ENCODE assay signal across 31 cellular contexts in the genomic region with DNA sequence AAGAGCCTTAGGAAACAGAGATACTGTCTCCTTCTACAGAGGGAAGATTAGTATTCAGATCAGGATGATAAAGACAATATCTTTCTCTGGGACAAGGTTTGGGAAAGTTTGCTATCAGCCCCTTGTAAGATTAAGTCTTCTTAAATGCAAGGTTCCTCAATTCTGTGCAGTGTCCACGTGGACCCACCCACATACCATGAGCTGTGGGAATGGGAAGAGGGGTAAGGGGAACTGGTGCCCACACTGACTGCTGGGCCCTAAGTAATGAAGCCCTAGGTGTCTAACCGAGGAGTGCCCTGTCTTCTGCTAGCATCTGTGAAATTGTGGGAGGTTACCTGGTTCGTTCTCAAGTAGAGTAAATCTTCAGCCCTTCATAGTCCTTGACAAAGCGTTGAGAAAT. TPM values are rescaled to one million over a fixed set of nuclear protein-coding genes. Genes with fewer than 3 reads are reported as not detected.
DNase-seq lines count a peak whose midpoint lies in the region; ATAC-seq, FAIRE-seq and TF ChIP-seq lines count a peak whose summit lies in the region.
"Had no signal": no experiment of that assay in that cellular context is flagged by ENCODE, and none has a peak within 500 bp of the region (broad histone marks: within the 10 kb centered on the region; RNA-seq: fewer than 3 reads in every experiment).

No MANE protein-coding gene starts in this region.

- H3K23me2 ChIP-seq in H1 (ENCODE audit: low read depth, low read length): no peaks in the 10 kb centered on the region

- peak; percentile 45 to 51 for ATAC-seq in lower lobe of right lung
- ATAC-seq in sciatic nerve: no peak
- ATAC-seq in HG03378 (IDR thresholded peaks at IDR 0.05; ENCODE audit: unreplicated experiment): no peak
- ATAC-seq: CD8-positive, alpha-beta T cell; GM12878; Right ventricle myocardium inferior had no signal

- intact Hi-C loops in lower lobe of right lung (cut with DNase I) (no loop called here), sciatic nerve (cut with DNase I) (no loop called here)

- no peak overlapping the region for H3K27ac ChIP-seq in H1 (ENCODE audit: low read depth, low read length)
- no peak overlapping the region for H3K27ac ChIP-seq in lower lobe of right lung
- H3K27ac ChIP-seq: GM23248, PC-9, SJCRH30 had no signal

- no peak overlapping the region for H2BK120ac ChIP-seq in H1 (replicated peaks; ENCODE audit: low read depth, low read length)

- no peaks in the 10 kb centered on the region for H3K79me2 ChIP-seq in H1 (ENCODE audit: control insufficient read depth in 1 of 2, insufficient read depth in 2 of 2, low read length in 2 of 2)

- TF ChIP-seq EP300 in H1 (IDR thresholded peaks at IDR 0.05; ENCODE audit: borderline replicate concordance in 1 of 2, low read depth in 2 of 2, low read length in 2 of 2): no peak

- H4K5ac ChIP-seq in H1 (ENCODE audit: insufficient read length, low read depth, low read length): no peak overlapping the region

- peak overlapping the region; percentile 53; the same call in 1 of the 2 replicates for H2BK15ac ChIP-seq in H1 (ENCODE audit: low read length)

- no peak for TF ChIP-seq CTCF in H1 (IDR thresholded peaks at IDR 0.05; ENCODE audit: control extremely low read depth in 1 of 3, insufficient read depth in 1 of 3, low read depth in 1 of 3, low read length in 3 of 3)
- no peak for TF ChIP-seq CTCF in lower lobe of right lung (IDR thresholded peaks at IDR 0.05)

- no peak overlapping the region for H4K91ac ChIP-seq in H1 (replicated peaks; ENCODE audit: insufficient read length, low read length)

- no peak for FAIRE-seq in H1 (lab: Jason Lieb, UNC)
- FAIRE-seq: A204.1, GM12878 had no signal

- H3K36me3 ChIP-seq in H1 (ENCODE audit: control insufficient read depth in 2 of 4, insufficient read depth in 4 of 4, low read length in 3 of 4) (no peaks in the 10 kb centered on the region), lower lobe of right lung (no peaks in the 10 kb centered on the region)
- H3K36me3 ChIP-seq: SJCRH30 had no signal

- H3K4me1 ChIP-seq in H1 (replicated peaks in 1 of 4; ENCODE audit: control insufficient read depth in 3 of 4, insufficient read depth in 4 of 4, low read length in 3 of 4) (no peaks in the 10 kb centered on the region), lower lobe of right lung (peaks cover 15% of the 10 kb centered on the region)

- H2BK20ac ChIP-seq in H1 (ENCODE audit: low read length): no peak overlapping the region

- H3K4ac ChIP-seq in H1 (replicated peaks; ENCODE audit: insufficient read length, low read depth, low read length): no peak overlapping the region

- DNase-seq in CD1c-positive myeloid dendritic cell (ENCODE audit: extremely low spot score) (peak; percentile 91), H1 (ENCODE audit: low read depth in 1 of 2, low spot score in 2 of 2) (no peak), lower lobe of right lung (peak; percentile 54), sciatic nerve (ENCODE audit: low spot score) (peak; percentile 52), SW480 (ENCODE audit: low spot score) (no peak)
- no peak for DNase-seq in stimulated activated CD4-positive, alpha-beta T cell treated with anti-CD3 and anti-CD28 coated beads, Interleukin-2, amount 100 ng/mL, for 24 hours
- DNase-seq: AML-193; Caco-2; CD8-positive, alpha-beta T cell; DMS79; EL; GDM1; GM23248; H9; HFFc6; IMR-90; KG1; MM.1S; NCI-H1092 treated with DMSO at 0.1 percent for 48 hours; NCI-H1436; NCI-H187; NCI-H2081 treated with DMSO at 0.1 percent for 48 hours; NCI-H446; NCI-H524 treated with DMSO at 0.1 percent for 48 hours; PC-9; SJCRH30 had no signal

- H3K14ac ChIP-seq in H1 (ENCODE audit: insufficient read length): no peak overlapping the region

- no peak overlapping the region for H3K23ac ChIP-seq in H1 (ENCODE audit: insufficient read length)

- no peak overlapping the region for H2BK12ac ChIP-seq in H1 (ENCODE audit: low read depth, low read length)

- H4K20me1 ChIP-seq in H1 (replicated peaks in 1 of 2; ENCODE audit: control insufficient read depth in 1 of 2, insufficient read depth in 2 of 2, low read length in 2 of 2): no peaks in the 10 kb centered on the region

- WGBS in H1 (ENCODE audit: extremely low coverage in 1 of 2, insufficient coverage in 1 of 2, insufficient read length in 1 of 2, insufficient replicate concordance in 2 of 2, low coverage in 1 of 2, low lambda C conversion rate in 2 of 2, missing lambda C conversion rate in 1 of 2), 2 experiments: 91% methylated on average over 4 of the region's 4 CpGs; no CpG with 5 or more reads in 1 of the 2 experiments

- CTCF ChIA-PET in H1 (lab: Charles Lee; ENCODE audit: partially characterized antibody): interaction anchor here (0.6 to 1.2 kb wide), 4 partner anchors 19 to 339 kb away, joined by 3 to 4 read pairs (median 4); no protein-coding TSS in a partner anchor

- POLR2A ChIA-PET in H1 (lab: Charles Lee; ENCODE audit: partially characterized antibody): no interaction called here

- no peak for TF ChIP-seq RAD21 in H1 (IDR thresholded peaks at IDR 0.05 in 1 of 2, conservative IDR thresholded peaks at IDR 0.05 in 1 of 2; ENCODE audit: low read depth in 2 of 2, low read length in 2 of 2)

- H2BK5ac ChIP-seq in H1 (ENCODE audit: low read depth, low read length): no peak overlapping the region

- H3K18ac ChIP-seq in H1 (ENCODE audit: extremely low read depth, low read length): no peak overlapping the region

- H3K9me3 ChIP-seq in H1 (ENCODE audit: insufficient read depth in 2 of 2, low read depth in 1 of 2, low read length in 1 of 2) (no peaks in the 10 kb centered on the region), lower lobe of right lung (no peaks in the 10 kb centered on the region)
- H3K9me3 ChIP-seq: Caco-2, SJCRH30 had no signal

- H3K4me2 ChIP-seq in H1 (ENCODE audit: insufficient read depth in 1 of 2, low read depth in 2 of 2, low read length in 2 of 2): no peak overlapping the region
- H3K4me2 ChIP-seq: PC-9 had no signal

- H3K9ac ChIP-seq in H1 (replicated peaks in 1 of 4; ENCODE audit: extremely low read depth in 1 of 4, low read depth in 3 of 4, low read length in 3 of 4): no peak overlapping the region
- H3K9ac ChIP-seq: GM23248 had no signal

- H3K79me1 ChIP-seq in H1 (ENCODE audit: low read depth, low read length): no peaks in the 10 kb centered on the region

- H3K56ac ChIP-seq in H1 (replicated peaks; ENCODE audit: insufficient read length, low read depth, low read length): no peak overlapping the region

- H3K27me3 ChIP-seq in H1 (replicated peaks in 1 of 4; ENCODE audit: control insufficient read depth in 3 of 4, extremely low read depth in 1 of 4, insufficient read depth in 3 of 4, low read length in 3 of 4): peaks cover 0 to 17% (median 15%) of the 10 kb centered on the region in 4 experiments; a peak in 6 of 7 replicates
- H3K27me3 ChIP-seq in lower lobe of right lung (ENCODE audit: low read depth): peaks cover 2% of the 10 kb centered on the region
- H3K27me3 ChIP-seq: SJCRH30 had no signal

- H2AFZ ChIP-seq in H1 (ENCODE audit: low read length): no peak overlapping the region
- H2AFZ ChIP-seq: GM23248, PC-9 had no signal

- H4K8ac ChIP-seq in H1 (ENCODE audit: extremely low read depth, insufficient read depth, low read length): no peak overlapping the region

- no peak for TF ChIP-seq POLR2A in H1 (IDR thresholded peaks at IDR 0.05; ENCODE audit: control extremely low read depth in 1 of 2, low read depth in 2 of 2, low read length in 2 of 2)

- no peak overlapping the region for H2AK5ac ChIP-seq in H1 (ENCODE audit: low read depth, low read length)

- H3K4me3 ChIP-seq in H1 (ENCODE audit: extremely low read depth in 1 of 4, insufficient read depth in 2 of 4, low read depth in 3 of 4, low read length in 4 of 4) (no peak overlapping the region), lower lobe of right lung (no peak overlapping the region)
- H3K4me3 ChIP-seq: GM12878, GM23248, PC-9, SJCRH30 had no signal

RNA-seq across cellular contexts. Expression of a gene that starts 5.8 kb away (rescaled TPM):
- not detected in 2 replicates for total RNA-seq in H1 (2021; fragmentation: NEBNext Ultra II Directional; extraction: Animal tissue kit (Norgen Biotek cat#: 25700))
- 0.05 and 0.14 TPM in 2 replicates for polyA plus RNA-seq in H1 (2011; rRNA removed)
- 0.08 TPM for polyA plus RNA-seq in H1 (2011; cell fraction: cytosol; rRNA removed)
- polyA plus RNA-seq in H1 (2011; cell fraction: nucleus; rRNA removed): 0.10 TPM
- not detected in 4 replicates for polyA plus RNA-seq in H1 (2012, experiment 1 of 2)
- not detected for polyA plus RNA-seq in H1 (2012, experiment 2 of 2)
- polyA plus RNA-seq in H1 (2013, experiment 1 of 2): not detected
- polyA plus RNA-seq in H1 (2013, experiment 2 of 2): 0.04 TPM
- not detected in 2 replicates for polyA minus RNA-seq in H1 (2011; rRNA and poly(A)+ RNA removed)
- not detected for polyA minus RNA-seq in H1 (2011; cell fraction: cytosol; rRNA and poly(A)+ RNA removed)
- not detected for polyA minus RNA-seq in H1 (2011; cell fraction: nucleus; rRNA and poly(A)+ RNA removed)
- total RNA-seq in lower lobe of right lung (0.35 TPM), sciatic nerve (not detected)
- total RNA-seq: Caco-2; CD8-positive, alpha-beta T cell; GM12878; GM23248; H9; HFFc6; IMR-90; PC-9; Right ventricle myocardium inferior; RPMI7951; SJCRH30 had no signal
- polyA plus RNA-seq: GM12878, GM23248, IMR-90 had no signal

RNA-seq across cellular contexts. Expression of a gene that starts 20.1 kb away (rescaled TPM):
- total RNA-seq in H1 (2021; fragmentation: NEBNext Ultra II Directional; extraction: Animal tissue kit (Norgen Biotek cat#: 25700)): 0.43 and 0.75 TPM in 2 replicates
- 0.21 and 0.46 TPM in 2 replicates for polyA plus RNA-seq in H1 (2011; rRNA removed)
- 0.28 TPM for polyA plus RNA-seq in H1 (2011; cell fraction: cytosol; rRNA removed)
- 0.68 TPM for polyA plus RNA-seq in H1 (2011; cell fraction: nucleus; rRNA removed)
- polyA plus RNA-seq in H1 (2012, experiment 1 of 2): 0.16 to 0.40 TPM (median 0.22 TPM) in 4 replicates
- polyA plus RNA-seq in H1 (2012, experiment 2 of 2): 0.31 TPM
- 0.36 TPM for polyA plus RNA-seq in H1 (2013, experiment 1 of 2)
- polyA plus RNA-seq in H1 (2013, experiment 2 of 2): 0.33 TPM
- 0.12 and 0.19 TPM in 2 replicates for polyA minus RNA-seq in H1 (2011; rRNA and poly(A)+ RNA removed)
- not detected for polyA minus RNA-seq in H1 (2011; cell fraction: cytosol; rRNA and poly(A)+ RNA removed)
- 0.40 TPM for polyA minus RNA-seq in H1 (2011; cell fraction: nucleus; rRNA and poly(A)+ RNA removed)
- 77.6 TPM for total RNA-seq in lower lobe of right lung
- total RNA-seq in sciatic nerve: 25.3 TPM
- total RNA-seq: GM12878, IMR-90, SJCRH30 had no signal
- polyA plus RNA-seq: GM12878 had no signal

RNA-seq across cellular contexts. Expression of a gene that starts 56.8 kb away (rescaled TPM):
- 0.07 TPM in 1 of 2 replicates, not detected in the other for total RNA-seq in H1 (2021; fragmentation: NEBNext Ultra II Directional; extraction: Animal tissue kit (Norgen Biotek cat#: 25700))
- polyA plus RNA-seq in H1 (2011; rRNA removed): under 0.01 and 0.02 TPM in 2 replicates
- polyA plus RNA-seq in H1 (2011; cell fraction: cytosol; rRNA removed): 0.01 TPM
- polyA plus RNA-seq in H1 (2011; cell fraction: nucleus; rRNA removed): 0.03 TPM
- 0.03 to 0.04 TPM (median 0.03 TPM) in 3 of 4 replicates, not detected in the other for polyA plus RNA-seq in H1 (2012, experiment 1 of 2)
- polyA plus RNA-seq in H1 (2012, experiment 2 of 2): not detected
- 0.08 TPM for polyA plus RNA-seq in H1 (2013, experiment 1 of 2)
- polyA plus RNA-seq in H1 (2013, experiment 2 of 2): 0.07 TPM
- 0.02 and 0.03 TPM in 2 replicates for polyA minus RNA-seq in H1 (2011; rRNA and poly(A)+ RNA removed)
- polyA minus RNA-seq in H1 (2011; cell fraction: cytosol; rRNA and poly(A)+ RNA removed): not detected
- polyA minus RNA-seq in H1 (2011; cell fraction: nucleus; rRNA and poly(A)+ RNA removed): not detected
- total RNA-seq in lower lobe of right lung: 99.7 TPM
- total RNA-seq in sciatic nerve: 81.0 TPM
- total RNA-seq: Caco-2, GM23248, H9, HFFc6, SJCRH30 had no signal

Comparison
In these comparisons a context has a peak if more than half of its experiments do, and no peak if none do; other contexts are left out.
1. DNase-seq: peak in CD1c-positive myeloid dendritic cell (single experiment), lower lobe of right lung (single experiment) and sciatic nerve (single experiment); none in H1 (0 of 2), stimulated activated CD4-positive, alpha-beta T cell treated with anti-CD3 and anti-CD28 coated beads, Interleukin-2, amount 100 ng/mL, for 24 hours (0 of 2) and SW480 (single experiment).
2. ATAC-seq: peak in lower lobe of right lung (2 of 2); none in sciatic nerve (single experiment) and HG03378 (single experiment).
3. RNA of a gene that starts 20.1 kb away (total RNA-seq): 77.6 TPM in lower lobe of right lung (single experiment) and 25.3 TPM in sciatic nerve (single experiment); 0.43 to 0.75 TPM in H1; every median in the first group is over 10 times any median in the second.
4. RNA of a gene that starts 56.8 kb away (total RNA-seq): 99.7 TPM in lower lobe of right lung (single experiment) and 81.0 TPM in sciatic nerve (single experiment); 0.07 TPM in H1; every median in the first group is over 10 times any median in the second.